Comparison of ENCODE assay signal across 9 cellular contexts in genomic region chr7:47807756-47808155, GRCh38.
DNase-seq lines count a peak whose midpoint lies in the region; ATAC-seq and TF ChIP-seq lines count a peak whose summit lies in the region.
"Had no signal": no experiment of that assay in that cellular context is flagged by ENCODE, and none has a peak within 500 bp of the region (broad histone marks: within the 10 kb centered on the region; RNA-seq: fewer than 3 reads in every experiment).

No MANE protein-coding gene starts in this region.

- H3K27me3 ChIP-seq in neuronal stem cell (ENCODE audit: control insufficient read depth in 3 of 3, insufficient read depth in 3 of 3, low read depth in 1 of 3, low read length in 3 of 3) (no peaks in the 10 kb centered on the region), esophagus muscularis mucosa (no peaks in the 10 kb centered on the region)

- no peak for TF ChIP-seq POLR2A in esophagus muscularis mucosa (IDR thresholded peaks at IDR 0.05; ENCODE audit: low read depth)

- H3K27ac ChIP-seq in neuronal stem cell (replicated peaks; ENCODE audit: low read length) (no peak overlapping the region), esophagus muscularis mucosa (replicated peaks in 1 of 4) (peak overlapping the region in 2 of 4 donors; percentile 11 to 56)

- H3K23ac ChIP-seq in neuronal stem cell (ENCODE audit: low read depth, low read length, poor library complexity), result no peak overlapping the region

- ATAC-seq in HG02852 (IDR thresholded peaks at IDR 0.05; ENCODE audit: unreplicated experiment), result peak; percentile 57
- peak; percentile 86 for ATAC-seq in WTC11
- no peak for ATAC-seq in HG03354 (IDR thresholded peaks at IDR 0.05; ENCODE audit: poor library complexity, severe bottlenecking, unreplicated experiment)

- H3K27me3 Mint-ChIP-seq in WTC11 (ENCODE audit: low read depth) (no peaks in the 10 kb centered on the region), HFFc6 (ENCODE audit: insufficient read depth) (peaks cover 2% of the 10 kb centered on the region; the same call in 1 of the 2 replicates)

- no peak overlapping the region for H3K4me2 ChIP-seq in neuronal stem cell (ENCODE audit: insufficient read depth, low read length, poor library complexity, severe bottlenecking)

- no peak overlapping the region for H2BK120ac ChIP-seq in neuronal stem cell (ENCODE audit: low read depth, low read length)

- peak; percentile 45 for DNase-seq in GM12865 (ENCODE audit: low read depth)
- DNase-seq in WTC11 (ENCODE audit: low spot score), result peak; percentile 41
- DNase-seq in neuronal stem cell (ENCODE audit: low spot score), result no peak
- DNase-seq in activated CD4-positive, CD25-positive, alpha-beta regulatory T cell (lab: John Stamatoyannopoulos, UW), result no peak
- DNase-seq in HFFc6, result no peak
- DNase-seq in esophagus muscularis mucosa (ENCODE audit: extremely low spot score), result no peak
- DNase-seq: COR-L47 had no signal

- H2BK5ac ChIP-seq in neuronal stem cell (ENCODE audit: low read length), result no peak overlapping the region

- intact Hi-C loops in esophagus muscularis mucosa (cut with DNase I), result no loop called here

- H3K14ac ChIP-seq in neuronal stem cell (ENCODE audit: low read length), result no peak overlapping the region

- H3K4me1 ChIP-seq in neuronal stem cell (ENCODE audit: control insufficient read depth in 2 of 2, insufficient read depth in 1 of 2, low read depth in 1 of 2, low read length in 2 of 2), result no peaks in the 10 kb centered on the region
- H3K4me1 ChIP-seq in esophagus muscularis mucosa, result peaks cover 4 to 29% (median 25%) of the 10 kb centered on the region in 4 donors

- no peak overlapping the region for H3K4me3 Mint-ChIP-seq in WTC11
- no peak overlapping the region for H3K4me3 Mint-ChIP-seq in HFFc6

- WGBS in neuronal stem cell (ENCODE audit: extremely low coverage in 2 of 2, insufficient read length in 2 of 2, insufficient replicate concordance in 1 of 2), 2 donors, result no CpG with 5 or more reads among the region's 5 CpGs
- 72% methylated on average over 4 of the region's 5 CpGs for WGBS in esophagus muscularis mucosa

- H4K91ac ChIP-seq in neuronal stem cell (ENCODE audit: low read depth, low read length, poor library complexity), result no peak overlapping the region

- H3K9ac ChIP-seq in neuronal stem cell (ENCODE audit: low read depth, low read length, poor library complexity), result no peak overlapping the region

- CTCF ChIA-PET in WTC11 (lab: Charles Lee), result interaction anchor here (0.6 to 1.8 kb wide), 3 partner anchors 220 to 899 kb away, joined by 3 to 4 read pairs (median 3); no protein-coding TSS in a partner anchor

- H3K4me3 ChIP-seq in GM12865 (ENCODE audit: low read depth, low read length) (no peak overlapping the region), neuronal stem cell (ENCODE audit: low read length in 2 of 2) (no peak overlapping the region), esophagus muscularis mucosa (no peak overlapping the region)

- no peak for TF ChIP-seq EP300 in esophagus muscularis mucosa (IDR thresholded peaks at IDR 0.05)

- no peak overlapping the region for H2BK12ac ChIP-seq in neuronal stem cell (ENCODE audit: low read length)

- no peaks in the 10 kb centered on the region for H3K4me1 Mint-ChIP-seq in WTC11
- peaks cover 19% of the 10 kb centered on the region for H3K4me1 Mint-ChIP-seq in HFFc6 (ENCODE audit: low read depth)

- H3K27ac Mint-ChIP-seq in WTC11, result no peak overlapping the region
- no peak overlapping the region for H3K27ac Mint-ChIP-seq in HFFc6

- H3K4ac ChIP-seq in neuronal stem cell (ENCODE audit: low read length), result no peak overlapping the region

- peak overlapping the region; percentile 20 for H3K18ac ChIP-seq in neuronal stem cell (ENCODE audit: low read length)

- no peaks in the 10 kb centered on the region for H3K36me3 ChIP-seq in neuronal stem cell (replicated peaks in 1 of 2; ENCODE audit: control insufficient read depth in 2 of 2, insufficient read depth in 2 of 2, low read length in 2 of 2)
- H3K36me3 ChIP-seq in esophagus muscularis mucosa, result peaks cover 0 to 2% (median 0%) of the 10 kb centered on the region in 4 donors

- no peak overlapping the region for H4K8ac ChIP-seq in neuronal stem cell (ENCODE audit: low read depth, low read length)

- no peaks in the 10 kb centered on the region for H3K36me3 Mint-ChIP-seq in WTC11
- H3K36me3 Mint-ChIP-seq in HFFc6 (ENCODE audit: low read depth), result no peaks in the 10 kb centered on the region

- POLR2A ChIA-PET in WTC11 (lab: Charles Lee), result interaction anchor here (0.6 kb wide), 1 partner anchor 130 kb away, joined by 3 read pairs; no protein-coding TSS in a partner anchor

- TF ChIP-seq CTCF in GM12865 (IDR thresholded peaks at IDR 0.05; ENCODE audit: insufficient read depth, low read depth, low read length, missing control alignments), result peak; percentile 33
- no peak for TF ChIP-seq CTCF in WTC11 (IDR thresholded peaks at IDR 0.05)
- TF ChIP-seq CTCF in HFFc6 (IDR thresholded peaks at IDR 0.05), result no peak
- TF ChIP-seq CTCF in esophagus muscularis mucosa (IDR thresholded peaks at IDR 0.05), result no peak

- no peaks in the 10 kb centered on the region for H3K79me1 ChIP-seq in neuronal stem cell (ENCODE audit: low read depth, low read length)

- H3K9me3 Mint-ChIP-seq in WTC11 (no peaks in the 10 kb centered on the region), HFFc6 (no peaks in the 10 kb centered on the region)

- no peak overlapping the region for H2AFZ ChIP-seq in neuronal stem cell (ENCODE audit: low read length)

- peak overlapping the region; percentile 50 for H2AK5ac ChIP-seq in neuronal stem cell (ENCODE audit: low read depth, low read length)

- H3K9me3 ChIP-seq in neuronal stem cell (replicated peaks in 1 of 2; ENCODE audit: control insufficient read depth in 2 of 2, insufficient read depth in 1 of 2, low read depth in 1 of 2, low read length in 2 of 2) (no peaks in the 10 kb centered on the region), esophagus muscularis mucosa (no peaks in the 10 kb centered on the region)

- no peak overlapping the region for H2BK15ac ChIP-seq in neuronal stem cell (ENCODE audit: low read length)

TF ChIP-seq in WTC11, 78 proteins besides CTCF, POLR2A, EP300 and RAD21:
- TF ChIP-seq CREB1 (CRISPR knock-in tag; IDR thresholded peaks at IDR 0.05) (no peak), ELF4 (CRISPR knock-in tag; IDR thresholded peaks at IDR 0.05; ENCODE audit: low read depth) (no peak)
TF ChIP-seq in WTC11: peak in this region for 0.

Comparison
In these comparisons a context has a peak if more than half of its experiments do, and no peak if none do; other contexts are left out.
1. DNase-seq: peak in GM12865 (single experiment) and WTC11 (single experiment); none in neuronal stem cell (single experiment), activated CD4-positive, CD25-positive, alpha-beta regulatory T cell (0 of 4), HFFc6 (single experiment) and esophagus muscularis mucosa (single experiment).